ENCODE assay signal across 8 cellular contexts in genomic region chr11:62727833-62728721, GRCh38. TPM values are rescaled to one million over a fixed set of nuclear protein-coding genes. Genes with fewer than 3 reads are reported as not detected.
A peak's percentile ranks its signal among the peaks of the same experiment; 100 is the strongest.
DNase-seq lines count a peak whose midpoint lies in the region; ATAC-seq, FAIRE-seq and TF ChIP-seq lines count a peak whose summit lies in the region.

Gene TTC9C (plus strand): TSS chr11:62728486. CDS start chr11:62728849, 363 bp downstream.

- dilution Hi-C loops in mammary epithelial cell (cut with HindIII; ENCODE audit: low sequenced_read_pairs): no loop called here

- H3K27me3 ChIP-seq in ACC112 (ENCODE audit: insufficient read depth, low read length) (no peaks in the 10 kb centered on the region), WERI-Rb-1 (ENCODE audit: insufficient read depth, low read depth, severe bottlenecking) (no peaks in the 10 kb centered on the region), mammary epithelial cell (ENCODE audit: insufficient read depth, low read length) (no peaks in the 10 kb centered on the region), small intestine (ENCODE audit: control insufficient read depth in 2 of 2, insufficient read depth in 2 of 2, low read length in 2 of 2) (no peaks in the 10 kb centered on the region)

- peak within 1 kb of the TSS; percentile 92 for H3K9ac ChIP-seq in mammary epithelial cell (ENCODE audit: insufficient read depth, low read length)

- H3K27ac ChIP-seq in ACC112 (ENCODE audit: low read depth, low read length): peak within 1 kb of the TSS; percentile 90
- peak within 1 kb of the TSS; percentile 99 for H3K27ac ChIP-seq in WERI-Rb-1
- peak within 1 kb of the TSS; percentile 82 for H3K27ac ChIP-seq in mammary epithelial cell (ENCODE audit: insufficient read depth, low read depth, low read length)
- peak within 1 kb of the TSS; percentile 95 for H3K27ac ChIP-seq in small intestine (ENCODE audit: low read depth in 1 of 2, low read length in 1 of 2)

- FAIRE-seq in small intestine (lab: Jason Lieb, UNC): no peak

- intact Hi-C loops in mammary epithelial cell (cut with micrococcal nuclease): loop anchor here (1.0 to 2.0 kb wide), 6 partner anchors 19 to 135 kb away; partner anchors contain the start of genes POLR2G and TMEM179B

- CTCF ChIA-PET in mammary epithelial cell (lab: Charles Lee; ENCODE audit: low non-redundant PET): no interaction called here

- peak within 1 kb of the TSS; percentile 93 for H3K4me2 ChIP-seq in mammary epithelial cell (ENCODE audit: insufficient read depth, low read depth, low read length)

- BruUV-seq in mammary epithelial cell (replicated peaks; lab: Mats Ljungman, UMichigan): no TSS peak

- under 1% methylated on average over 31 of the region's 40 CpGs for WGBS in mammary epithelial cell (ENCODE audit: low coverage, missing lambda C conversion rate)
- 0% methylated on average over 40 of the region's 40 CpGs for WGBS in small intestine, 3 donors

- ATAC-seq in GM18873 (IDR thresholded peaks at IDR 0.05; ENCODE audit: low FRiP score, unreplicated experiment) (peak; percentile 41), HG03139 (IDR thresholded peaks at IDR 0.05; ENCODE audit: unreplicated experiment) (peak; percentile 25)

- DNase-seq in NCI-H2227 (lab: John Stamatoyannopoulos, UW; ENCODE audit: unreplicated experiment): peak; percentile 99
- DNase-seq in WERI-Rb-1: peak; percentile 93
- DNase-seq in mammary epithelial cell: peak; percentile 97
- DNase-seq in iPS-NIHi11 (ENCODE audit: low spot score): peak; percentile 82
- DNase-seq in small intestine: peak; percentile 99

- H3K9me3 ChIP-seq in WERI-Rb-1 (ENCODE audit: severe bottlenecking) (no peaks in the 10 kb centered on the region), mammary epithelial cell (replicated peaks; ENCODE audit: insufficient read depth, low read length) (no peaks in the 10 kb centered on the region), small intestine (ENCODE audit: control insufficient read depth, low read depth) (no peaks in the 10 kb centered on the region)

- H4K20me1 ChIP-seq in mammary epithelial cell (ENCODE audit: insufficient read depth, low read length): no peaks in the 10 kb centered on the region

- in situ Hi-C loops in mammary epithelial cell (cut with MboI; ENCODE audit: low sequenced_read_pairs in 2 of 2): no loop called here

- H3K36me3 ChIP-seq in ACC112 (ENCODE audit: insufficient read depth, low read length) (peaks cover 29% of the 10 kb centered on the region), WERI-Rb-1 (peaks cover 58% of the 10 kb centered on the region), mammary epithelial cell (ENCODE audit: insufficient read depth, low read length) (peaks cover 8% of the 10 kb centered on the region), small intestine (ENCODE audit: control insufficient read depth in 2 of 2, insufficient read depth in 2 of 2, low read length in 2 of 2) (peaks cover 5 to 6% of the 10 kb centered on the region in 2 donors)

- H3K79me2 ChIP-seq in ACC112 (ENCODE audit: control insufficient read depth, insufficient read depth, low read length, unreplicated experiment) (peaks cover 64% of the 10 kb centered on the region), mammary epithelial cell (ENCODE audit: insufficient read depth, low read length) (peaks cover 82% of the 10 kb centered on the region)

- peak within 1 kb of the TSS; percentile 98 for H2AFZ ChIP-seq in ACC112 (ENCODE audit: low read length, unreplicated experiment)
- peak within 1 kb of the TSS; percentile 94 for H2AFZ ChIP-seq in mammary epithelial cell (ENCODE audit: low read depth, low read length)

- H3K4me3 ChIP-seq in ACC112 (ENCODE audit: low read depth, low read length) (peak within 1 kb of the TSS; percentile 99), WERI-Rb-1 (ENCODE audit: low read depth, low read length) (peak within 1 kb of the TSS; percentile 92), mammary epithelial cell (replicated peaks in 1 of 3; ENCODE audit: insufficient read depth in 1 of 3, low read depth in 2 of 3, low read length in 3 of 3) (peak within 1 kb of the TSS; percentile 89 to 96 (median 90)), small intestine (ENCODE audit: low read depth in 1 of 2, low read length in 2 of 2) (peak within 1 kb of the TSS; percentile 81 to 83)

- TF ChIP-seq CTCF in WERI-Rb-1 (IDR thresholded peaks at IDR 0.05; ENCODE audit: low read depth, low read length): no peak
- no peak for TF ChIP-seq CTCF in mammary epithelial cell (conservative IDR thresholded peaks at IDR 0.05 in 1 of 2, IDR thresholded peaks at IDR 0.05 in 1 of 2; ENCODE audit: extremely low read depth in 1 of 2, insufficient read depth in 1 of 2, low read depth in 1 of 2, low read length in 2 of 2)

- peaks cover 20% of the 10 kb centered on the region for H3K4me1 ChIP-seq in ACC112 (ENCODE audit: control insufficient read depth, insufficient read depth, low read length, unreplicated experiment)
- H3K4me1 ChIP-seq in mammary epithelial cell (ENCODE audit: insufficient read depth, low read length): peaks cover 4% of the 10 kb centered on the region
- peaks cover 2% of the 10 kb centered on the region in 2 donors for H3K4me1 ChIP-seq in small intestine (ENCODE audit: control insufficient read depth in 2 of 2, insufficient read depth in 1 of 2, low read depth in 1 of 2, low read length in 1 of 2)

RNA-seq across cellular contexts. Expression of gene TTC9C, which starts in this region (rescaled TPM):
- 10 to 100 TPM; 25.0 to 29.0 TPM for total RNA-seq in mammary epithelial cell
- 15.1 TPM for polyA plus RNA-seq in mammary epithelial cell
- 62.3 TPM for polyA minus RNA-seq in mammary epithelial cell
- polyA plus RNA-seq in small intestine: 10 to 100 TPM; 13.5 to 34.2 (median 28.6) TPM

Comparison
In these comparisons a context has a peak if more than half of its experiments do, and no peak if none do; other contexts are left out.
1. Peak in every context shown above with its lines: DNase-seq, ATAC-seq, H3K4me3 ChIP-seq and H3K27ac ChIP-seq.